In the genomic region with DNA sequence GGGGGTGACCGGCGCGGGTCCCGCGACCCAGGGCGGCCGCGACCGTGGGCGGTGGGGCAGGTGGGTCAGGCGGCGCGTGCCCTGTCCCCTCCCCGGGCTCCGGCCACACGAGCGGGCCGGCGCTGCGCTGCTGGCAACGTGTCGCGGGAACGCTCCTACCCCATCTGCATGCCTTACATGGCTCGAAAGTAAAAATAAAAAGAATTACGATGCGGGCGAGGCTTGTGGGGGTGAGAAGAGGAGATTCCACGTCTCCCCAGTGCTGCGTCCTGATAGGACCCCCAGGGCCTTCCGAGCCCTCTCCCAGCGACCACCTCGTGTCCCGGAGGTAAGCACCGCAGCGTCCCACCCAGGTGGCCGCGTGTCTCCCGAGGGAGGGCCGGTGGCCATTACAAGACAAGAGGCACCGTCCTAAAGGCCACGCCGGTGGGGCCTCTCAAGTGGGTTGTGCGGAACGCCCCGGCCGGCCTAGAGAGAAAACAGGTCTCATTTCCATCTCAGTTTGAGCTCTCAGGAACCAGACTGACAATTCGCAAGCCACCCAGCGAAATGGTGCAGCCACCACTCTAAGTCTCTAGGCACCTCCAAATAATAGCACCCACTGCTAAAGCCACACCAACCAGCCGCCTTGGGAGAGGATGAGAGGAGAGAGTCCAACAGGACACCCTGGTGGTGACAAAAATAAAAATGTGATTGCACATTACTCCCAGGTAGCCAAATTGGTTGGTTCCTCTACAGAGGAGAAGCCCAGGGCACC, we compare ENCODE assay signal across 8 cellular contexts. TPM values are rescaled to one million over a fixed set of nuclear protein-coding genes. Genes with fewer than 3 reads are reported as not detected.
A peak's percentile ranks its signal among the peaks of the same experiment; 100 is the strongest.
DNase-seq lines count a peak whose midpoint lies in the region; ATAC-seq and TF ChIP-seq lines count a peak whose summit lies in the region.

No MANE protein-coding gene starts in this region.

- TF ChIP-seq RAD21 in Ishikawa (IDR thresholded peaks at IDR 0.05; ENCODE audit: low read depth) = no peak

- TF ChIP-seq POLR2A in ovary (IDR thresholded peaks at IDR 0.05) (no peak), vagina (IDR thresholded peaks at IDR 0.05) (no peak)

- no peaks in the 10 kb centered on the region for H3K9me3 ChIP-seq in ovary
- H3K9me3 ChIP-seq in vagina = no peaks in the 10 kb centered on the region

- intact Hi-C loops in ovary (cut with DNase I) (loop anchor here in 1 of 4 donors (5.0 to 10.0 kb wide), 2 partner anchors 197 to 375 kb away; no protein-coding TSS in a partner anchor), vagina (cut with DNase I) (loop anchor here (10.0 kb wide), 2 partner anchors 233 to 287 kb away; no protein-coding TSS in a partner anchor)

- H3K27me3 ChIP-seq in ovary = no peaks in the 10 kb centered on the region
- no peaks in the 10 kb centered on the region for H3K27me3 ChIP-seq in vagina

- DNase-seq in Daoy (ENCODE audit: low read depth) (peak; percentile 60), SHP77 (lab: John Stamatoyannopoulos, UW) (peak; percentile 63 to 64), glomerular visceral epithelial cell (ENCODE audit: extremely low spot score) (peak; percentile 64), ovary (peak; percentile 51 to 72 (median 66)), vagina (ENCODE audit: extremely low spot score in 2 of 2) (peak in 1 of 2 donors; percentile 91)
- peak; percentile 60 for DNase-seq in activated naive CD4-positive, alpha-beta T cell treated with Interleukin-2 at 50 U/mL for 16 hours

- H3K36me3 ChIP-seq in ovary (no peaks in the 10 kb centered on the region), vagina (no peaks in the 10 kb centered on the region)

- WGBS in ovary, 3 donors = 2 to 5% (median 2%) methylated on average over 47 to 50 of the region's 50 CpGs

- H3K27ac ChIP-seq in ovary = peak overlapping the region; percentile 89 to 98
- H3K27ac ChIP-seq in vagina = peak overlapping the region; percentile 91

- peak; percentile 50 for ATAC-seq in GM21528 (IDR thresholded peaks at IDR 0.05; ENCODE audit: low FRiP score, unreplicated experiment)

- no peak for TF ChIP-seq EP300 in Ishikawa (IDR thresholded peaks at IDR 0.05; ENCODE audit: borderline replicate concordance)
- TF ChIP-seq EP300 in ovary (IDR thresholded peaks at IDR 0.05) = no peak

- peak overlapping the region; percentile 75 for H3K4me3 ChIP-seq in ovary
- peak overlapping the region; percentile 80 to 99 for H3K4me3 ChIP-seq in vagina

- TF ChIP-seq CTCF in ovary (IDR thresholded peaks at IDR 0.05) (peak; percentile 18 to 54 (median 40)), vagina (IDR thresholded peaks at IDR 0.05) (peak in 2 of 3 experiments; percentile 5 to 56)

- peaks cover 9% of the 10 kb centered on the region for H3K4me1 ChIP-seq in ovary (ENCODE audit: insufficient read depth)
- peaks cover 44% of the 10 kb centered on the region for H3K4me1 ChIP-seq in vagina

TF ChIP-seq in Ishikawa, 13 proteins besides CTCF, POLR2A, EP300 and RAD21:
- TF ChIP-seq CEBPB (IDR thresholded peaks at IDR 0.05) (no peak), CREB1 (IDR thresholded peaks at IDR 0.05; ENCODE audit: low read depth) (no peak), TCF12 (IDR thresholded peaks at IDR 0.05; ENCODE audit: low read depth) (0 out of 2 replicates have a peak, but pooled peaks have one; percentile 29), FOXM1 (IDR thresholded peaks at IDR 0.05; ENCODE audit: borderline replicate concordance, low read depth) (no peak), NFIC (IDR thresholded peaks at IDR 0.05) (no peak), ZBTB7A (IDR thresholded peaks at IDR 0.05; ENCODE audit: low read depth) (peak; percentile 11; the same call in 1 of the 2 replicates), REST (IDR thresholded peaks at IDR 0.05; ENCODE audit: low read depth) (no peak), USF1 (IDR thresholded peaks at IDR 0.05) (no peak), YY1 (IDR thresholded peaks at IDR 0.05; ENCODE audit: low read depth) (0 out of 2 replicates have a peak, but pooled peaks have one; percentile 35)
- TF ChIP-seq, protein P1, sequence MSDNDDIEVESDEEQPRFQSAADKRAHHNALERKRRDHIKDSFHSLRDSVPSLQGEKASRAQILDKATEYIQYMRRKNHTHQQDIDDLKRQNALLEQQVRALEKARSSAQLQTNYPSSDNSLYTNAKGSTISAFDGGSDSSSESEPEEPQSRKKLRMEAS (IDR thresholded peaks at IDR 0.05) = peak; percentile 63

RNA-seq across cellular contexts. Expression of gene FOXN3, which starts 0.6 kb away (rescaled TPM):
- total RNA-seq in Daoy (2014; rRNA removed; shearing (Covaris generic)) = 17.7 and 34.4 TPM in 2 replicates
- 100 to 1,000 TPM in 4 of 7 donors, 10 to 100 TPM in 3; 56.9 to 172 (median 117) TPM for total RNA-seq in ovary
- 10 to 100 TPM; 67.4 to 75.6 TPM for polyA plus RNA-seq in ovary
- total RNA-seq in vagina = 111 TPM
